23 cellular contexts compared by ENCODE assay signal in genomic region chr7:123571187-123571586, GRCh38. TPM values are rescaled to one million over a fixed set of nuclear protein-coding genes. Genes with fewer than 3 reads are reported as not detected.
A peak's percentile ranks its signal among the peaks of the same experiment; 100 is the strongest.
DNase-seq lines count a peak whose midpoint lies in the region; ATAC-seq and TF ChIP-seq lines count a peak whose summit lies in the region.
"Had no signal": no experiment of that assay in that cellular context is flagged by ENCODE, and none has a peak within 500 bp of the region (broad histone marks: within the 10 kb centered on the region; RNA-seq: fewer than 3 reads in every experiment).

No MANE protein-coding gene starts in this region.

- H3K4me1 ChIP-seq in SK-N-SH (ENCODE audit: control insufficient read depth in 1 of 2, insufficient read depth in 2 of 2, low read depth in 1 of 2, low read length in 1 of 2) (no peaks in the 10 kb centered on the region; a peak in 1 of 4 replicates), HCT116 (ENCODE audit: control insufficient read depth in 1 of 2, insufficient read depth in 2 of 2, low read length in 2 of 2) (peaks cover 2 to 5% of the 10 kb centered on the region in 2 experiments; a peak in 2 of 4 replicates), A673 (ENCODE audit: insufficient read depth, low read length, poor library complexity, severe bottlenecking) (no peaks in the 10 kb centered on the region), PC-3 (ENCODE audit: insufficient read depth, low read length) (no peaks in the 10 kb centered on the region)
- H3K4me1 ChIP-seq: HAP-1 had no signal

- WGBS in SK-N-SH (ENCODE audit: low lambda C conversion rate) = 41% methylated on average over 1 of the region's 1 CpG

- ATAC-seq in SK-N-SH treated with all-trans-retinoic acid at 6 μM for 48 hours (no peak), HCT116 (no peak), PC-3 (no peak)

- H3K4me3 ChIP-seq in SK-N-SH (ENCODE audit: low read depth in 2 of 2, low read length in 1 of 2) (no peak overlapping the region), HCT116 (replicated peaks in 1 of 2; ENCODE audit: low read depth in 1 of 2, low read length in 2 of 2) (no peak overlapping the region), A673 (ENCODE audit: low read depth, low read length, poor library complexity, severe bottlenecking) (no peak overlapping the region), PC-3 (ENCODE audit: low read length) (no peak overlapping the region)
- H3K4me3 ChIP-seq: GM23248, HAP-1 had no signal

- TF ChIP-seq EP300 in SK-N-SH (IDR thresholded peaks at IDR 0.05; ENCODE audit: borderline replicate concordance in 1 of 2, low read depth in 1 of 2, low read length in 1 of 2) = no peak

- no peak for DNase-seq in SK-N-SH
- no peak for DNase-seq in HCT116 (ENCODE audit: low read depth, low spot score)
- DNase-seq in epithelial cell of prostate (ENCODE audit: low read depth, low spot score) = no peak
- DNase-seq in COR-L47 (lab: John Stamatoyannopoulos, UW) = no peak
- no peak for DNase-seq in A673 (ENCODE audit: low spot score)
- DNase-seq in PC-3 = no peak
- DNase-seq: AML-193; CD4-positive, alpha-beta T cell; DMS153; DMS79; GDM1; GM23248; KBM-7 had no signal

- no peak for TF ChIP-seq POLR2A in HCT116 (IDR thresholded peaks at IDR 0.05; ENCODE audit: borderline replicate concordance, extremely low read depth, insufficient read depth, insufficient read length)

- no peaks in the 10 kb centered on the region for H3K9me3 ChIP-seq in SK-N-SH
- H3K9me3 ChIP-seq in HCT116 (ENCODE audit: control insufficient read depth in 1 of 2, insufficient read depth in 1 of 2, low read depth in 1 of 2, low read length in 2 of 2) = no peaks in the 10 kb centered on the region
- no peaks in the 10 kb centered on the region for H3K9me3 ChIP-seq in A673 (ENCODE audit: low read depth, low read length, poor library complexity, severe bottlenecking)
- H3K9me3 ChIP-seq in PC-3 (ENCODE audit: low read length) = no peaks in the 10 kb centered on the region
- H3K9me3 ChIP-seq: HAP-1 had no signal

- H3K9me2 ChIP-seq in SK-N-SH (no peaks in the 10 kb centered on the region), HCT116 (ENCODE audit: insufficient read depth) (no peaks in the 10 kb centered on the region), PC-3 (replicated peaks; ENCODE audit: low read length) (no peaks in the 10 kb centered on the region)

- no peaks in the 10 kb centered on the region for H3K36me3 ChIP-seq in SK-N-SH (replicated peaks in 1 of 2; ENCODE audit: control insufficient read depth in 1 of 2, insufficient read depth in 2 of 2, low read length in 1 of 2)
- no peaks in the 10 kb centered on the region for H3K36me3 ChIP-seq in HCT116 (ENCODE audit: control insufficient read depth in 1 of 2, insufficient read depth in 2 of 2, low read length in 2 of 2)
- H3K36me3 ChIP-seq in A673 (ENCODE audit: insufficient read depth, low read length, poor library complexity, severe bottlenecking) = no peaks in the 10 kb centered on the region
- no peaks in the 10 kb centered on the region for H3K36me3 ChIP-seq in PC-3 (ENCODE audit: low read depth, low read length)
- H3K36me3 ChIP-seq: HAP-1 had no signal

- H2AFZ ChIP-seq in SK-N-SH (ENCODE audit: low read depth) = 0 out of 2 replicates have a peak overlapping the region, but pooled peaks have one; percentile 8
- H2AFZ ChIP-seq in HCT116 (ENCODE audit: low read depth, low read length, poor library complexity, severe bottlenecking) = peak overlapping the region; percentile 6
- no peak overlapping the region for H2AFZ ChIP-seq in PC-3 (ENCODE audit: low read length)
- H2AFZ ChIP-seq: GM23248 had no signal

- intact Hi-C loops in HCT116 (cut with micrococcal nuclease) = no loop called here
- intact Hi-C loops in A673 (cut with micrococcal nuclease; ENCODE audit: unreplicated experiment) = no loop called here
- intact Hi-C loops in PC-3 (cut with micrococcal nuclease) = no loop called here

- no TSS peak for BruUV-seq in HCT116 (replicated peaks; lab: Mats Ljungman, UMichigan)
- BruUV-seq in A673 (replicated peaks; lab: Mats Ljungman, UMichigan) = no TSS peak
- no TSS peak for BruUV-seq in PC-3 (replicated peaks; lab: Mats Ljungman, UMichigan)

- no peak for TF ChIP-seq RAD21 in SK-N-SH (IDR thresholded peaks at IDR 0.05; ENCODE audit: low read length)
- TF ChIP-seq RAD21 in HCT116 (IDR thresholded peaks at IDR 0.05; ENCODE audit: low read depth) = no peak

- H3K4me2 ChIP-seq in SK-N-SH (no peak overlapping the region), HCT116 (ENCODE audit: low read length) (no peak overlapping the region), PC-3 (ENCODE audit: low read length) (no peak overlapping the region)

- H3K27ac ChIP-seq in SK-N-SH (ENCODE audit: low read depth in 2 of 2, low read length in 1 of 2) = no peak overlapping the region
- no peak overlapping the region for H3K27ac ChIP-seq in HCT116 (ENCODE audit: low read depth, low read length)
- peak overlapping the region; percentile 28 for H3K27ac ChIP-seq in epithelial cell of prostate
- no peak overlapping the region for H3K27ac ChIP-seq in A673 (ENCODE audit: low read depth, low read length, poor library complexity, severe bottlenecking)
- no peak overlapping the region for H3K27ac ChIP-seq in PC-3 (ENCODE audit: low read length)
- H3K27ac ChIP-seq: 22Rv1, C4-2B, GM23248, HL-60 had no signal

- H3F3A ChIP-seq in SK-N-SH (replicated peaks; ENCODE audit: insufficient read depth) = no peaks in the 10 kb centered on the region
- no peaks in the 10 kb centered on the region for H3F3A ChIP-seq in PC-3 (ENCODE audit: low read length, unreplicated experiment)

- TF ChIP-seq CTCF in SK-N-SH (IDR thresholded peaks at IDR 0.05) (no peak), HCT116 (IDR thresholded peaks at IDR 0.05 in 2 of 3, conservative IDR thresholded peaks at IDR 0.05 in 1 of 3; ENCODE audit: borderline replicate concordance in 1 of 3, insufficient read depth in 1 of 3, low read depth in 2 of 3, low read length in 2 of 3) (no peak), A673 (conservative IDR thresholded peaks at IDR 0.05; ENCODE audit: low read depth, low read length) (no peak), PC-3 (conservative IDR thresholded peaks at IDR 0.05; ENCODE audit: low read depth, low read length) (no peak)

- RAD21 ChIA-PET in HCT116 (lab: Charles Lee; ENCODE audit: low non-redundant PET in 1 of 2, low total read pairs in 2 of 2, uncharacterized antibody in 2 of 2, unreplicated experiment in 2 of 2) = no interaction called here

- no peaks in the 10 kb centered on the region for H4K20me1 ChIP-seq in SK-N-SH (ENCODE audit: insufficient read depth)
- H4K20me1 ChIP-seq in HCT116 (ENCODE audit: insufficient read depth) = no peaks in the 10 kb centered on the region
- H4K20me1 ChIP-seq in PC-3 (ENCODE audit: low read length) = no peaks in the 10 kb centered on the region

- H3K79me2 ChIP-seq in SK-N-SH (ENCODE audit: insufficient read depth) (no peaks in the 10 kb centered on the region), HCT116 (ENCODE audit: insufficient read depth, low read length) (no peaks in the 10 kb centered on the region), PC-3 (ENCODE audit: low read length) (no peaks in the 10 kb centered on the region)

- H3K27me3 ChIP-seq in SK-N-SH (ENCODE audit: insufficient read depth) (no peaks in the 10 kb centered on the region), HCT116 (ENCODE audit: insufficient read depth, low read length) (no peaks in the 10 kb centered on the region), A673 (replicated peaks; ENCODE audit: insufficient read depth, low read depth, low read length, poor library complexity) (no peaks in the 10 kb centered on the region), PC-3 (ENCODE audit: low read length) (no peaks in the 10 kb centered on the region)

- POLR2A ChIA-PET in SK-N-SH (lab: Yijun Ruan, JAX) = no interaction called here
- POLR2A ChIA-PET in HCT116 (lab: Charles Lee) = no interaction called here
- POLR2A ChIA-PET in A673 (lab: Charles Lee; ENCODE audit: low non-redundant PET) = no interaction called here
- POLR2A ChIA-PET in PC-3 (lab: Charles Lee; ENCODE audit: unreplicated experiment) = no interaction called here

- H3K9ac ChIP-seq in SK-N-SH = no peak overlapping the region
- H3K9ac ChIP-seq in HCT116 (ENCODE audit: low read length) = no peak overlapping the region
- H3K9ac ChIP-seq in PC-3 (ENCODE audit: low read length) = no peak overlapping the region
- H3K9ac ChIP-seq: GM23248 had no signal

- CTCF ChIA-PET in SK-N-SH (lab: Yijun Ruan, JAX) (interaction anchor here (0.6 to 3.1 kb wide), 2 partner anchors 10 to 138 kb away, joined by 4 to 16 read pairs; no protein-coding TSS in a partner anchor), HCT116 (lab: Charles Lee) (no interaction called here), A673 (lab: Charles Lee) (no interaction called here), PC-3 (lab: Charles Lee) (no interaction called here)

TF ChIP-seq in SK-N-SH, 30 proteins besides CTCF, POLR2A, EP300 and RAD21 (continues in another document):
- TF ChIP-seq SIN3A (IDR thresholded peaks at IDR 0.05; ENCODE audit: borderline replicate concordance, low read depth, low read length) (no peak), GABPA (IDR thresholded peaks at IDR 0.05; ENCODE audit: low read depth) (no peak), FOXM1 (IDR thresholded peaks at IDR 0.05; ENCODE audit: low read depth) (no peak)

TF ChIP-seq in SK-N-SH treated with all-trans-retinoic acid at 6 μM for 48 hours, 23 proteins besides CTCF, POLR2A, EP300 and RAD21 (continues in another document):
- TF ChIP-seq SNAI2 (CRISPR knock-in tag; IDR thresholded peaks at IDR 0.05) = no peak
- no peak for TF ChIP-seq ZFP3 (CRISPR knock-in tag; IDR thresholded peaks at IDR 0.05)
- no peak for TF ChIP-seq GLIS3 (CRISPR knock-in tag; IDR thresholded peaks at IDR 0.05)

TF ChIP-seq in HCT116, 20 proteins besides CTCF, POLR2A, EP300 and RAD21 (continues in another document):
- TF ChIP-seq JUND (IDR thresholded peaks at IDR 0.05) = no peak
- no peak for TF ChIP-seq YY1 (IDR thresholded peaks at IDR 0.05; ENCODE audit: extremely low read depth, insufficient replicate concordance, low read depth, low read length)

RNA-seq across cellular contexts. Expression of gene NDUFA5, which starts 13.6 kb away (rescaled TPM):
- 10.9 and 14.6 TPM in 2 replicates for polyA plus RNA-seq in SK-N-SH (2012; rRNA removed)
- polyA plus RNA-seq in SK-N-SH (2012; cell fraction: cytosol; rRNA removed) = 20.3 and 38.9 TPM in 2 replicates
- 2.5 and 7.4 TPM in 2 replicates for polyA plus RNA-seq in SK-N-SH (2012; cell fraction: nucleus; rRNA removed)
- total RNA-seq in HCT116 (2021; ENCODE audit: unreplicated experiment) (64.2 TPM), A673 (2021) (107 and 114 TPM in 2 replicates), PC-3 (2014; rRNA removed) (42.7 and 46.9 TPM in 2 replicates)
- 12.7 and 13.0 TPM in 2 replicates for polyA plus RNA-seq in HCT116 (2012)

RNA-seq across cellular contexts. Expression of gene ASB15, which starts 30.4 kb away (rescaled TPM):
- polyA plus RNA-seq in SK-N-SH (2012; rRNA removed) = not detected in 2 replicates
- polyA plus RNA-seq in SK-N-SH (2012; cell fraction: cytosol; rRNA removed) = not detected in 2 replicates
- polyA plus RNA-seq in SK-N-SH (2012; cell fraction: nucleus; rRNA removed) = not detected in 2 replicates
- total RNA-seq in HCT116 (2021; ENCODE audit: unreplicated experiment) (not detected), A673 (2021) (not detected in 2 replicates), PC-3 (2014; rRNA removed) (not detected in 2 replicates)
- not detected in 2 replicates for polyA plus RNA-seq in HCT116 (2012)
- total RNA-seq: CD4-positive, alpha-beta T cell; Daoy; GM23248; H4; HT1080; IMR-90 had no signal
- polyA plus RNA-seq: BJ, GM23248, IMR-90 had no signal

RNA-seq across cellular contexts. Expression of gene IQUB, which starts 36.8 kb away (rescaled TPM):
- 0.10 and 0.11 TPM in 2 replicates for polyA plus RNA-seq in SK-N-SH (2012; rRNA removed)
- polyA plus RNA-seq in SK-N-SH (2012; cell fraction: cytosol; rRNA removed) = 0.13 and 0.15 TPM in 2 replicates
- 0.09 and 0.26 TPM in 2 replicates for polyA plus RNA-seq in SK-N-SH (2012; cell fraction: nucleus; rRNA removed)
- total RNA-seq in HCT116 (2021; ENCODE audit: unreplicated experiment) (0.79 TPM), A673 (2021) (0.20 and 0.62 TPM in 2 replicates), PC-3 (2014; rRNA removed) (0.04 and 0.06 TPM in 2 replicates)
- 0.12 and 0.22 TPM in 2 replicates for polyA plus RNA-seq in HCT116 (2012)
- total RNA-seq: CD4-positive, alpha-beta T cell; GM23248; HT1080 had no signal
